Comparison of ENCODE assay signal across 23 cellular contexts in genomic region chr10:50572017-50572491, GRCh38.
"Had no signal": no experiment of that assay in that cellular context is flagged by ENCODE, and none has a peak within 500 bp of the region (broad histone marks: within the 10 kb centered on the region; RNA-seq: fewer than 3 reads in every experiment).

No MANE protein-coding gene starts in this region.

- H3K36me3 ChIP-seq: adrenal gland, esophagus muscularis mucosa, gastroesophageal sphincter, heart left ventricle, tibial artery, uterus had no signal

- H3K36me3 Mint-ChIP-seq: activated naive CD4-positive, alpha-beta T cell treated with anti-CD3 and anti-CD28 coated beads, Interleukin-2, amount 50 U/mL, for 72 hours had no signal

- ATAC-seq: activated naive CD4-positive, alpha-beta T cell treated with anti-CD3 and anti-CD28 coated beads, Interleukin-2, amount 50 U/mL, for 72 hours; gastroesophageal sphincter; heart left ventricle; left ventricle myocardium superior; naive thymus-derived CD8-positive, alpha-beta T cell had no signal

- H3K4me3 ChIP-seq: adrenal gland, esophagus muscularis mucosa, gastroesophageal sphincter, heart left ventricle, tibial artery, uterus had no signal

- H3K9me3 ChIP-seq: adrenal gland, esophagus muscularis mucosa, gastroesophageal sphincter, tibial artery, uterus had no signal

- H3K27me3 Mint-ChIP-seq: naive thymus-derived CD8-positive, alpha-beta T cell had no signal

- H3K27me3 ChIP-seq: adrenal gland, esophagus muscularis mucosa, gastroesophageal sphincter, heart left ventricle, tibial artery, uterus had no signal

- H3K9me3 Mint-ChIP-seq: immature natural killer cell; naive thymus-derived CD8-positive, alpha-beta T cell had no signal

- H3K27ac Mint-ChIP-seq: activated naive CD4-positive, alpha-beta T cell treated with anti-CD3 and anti-CD28 coated beads, Interleukin-2, amount 50 U/mL, for 72 hours had no signal

- H3K4me3 Mint-ChIP-seq: immature natural killer cell; naive thymus-derived CD8-positive, alpha-beta T cell had no signal

- H3K27ac ChIP-seq: adrenal gland, esophagus muscularis mucosa, gastroesophageal sphincter, heart left ventricle, parathyroid adenoma, tibial artery, uterus had no signal

- DNase-seq: activated CD4-positive, alpha-beta T cell treated with anti-CD3 and anti-CD28 coated beads for 1 hour; activated CD4-positive, alpha-beta T cell treated with anti-CD3 and anti-CD28 coated beads, Interleukin-2, amount 50 U/mL, for 4 hours; activated gamma-delta T cell; adrenal gland; cerebellar nuclear complex; effector CD8-positive, alpha-beta T cell; heart left ventricle; immature natural killer cell; kidney glomerular epithelial cell; left ventricle myocardium superior; mesenchymal stem cell; naive thymus-derived CD8-positive, alpha-beta T cell; stimulated activated CD4-positive, alpha-beta T cell treated with anti-CD3 and anti-CD28 coated beads, Interleukin-12 subunit alpha, Interleukin-12 subunit beta, amount 100 ng/mL, for 4 hours; stimulated activated CD4-positive, alpha-beta T cell treated with anti-CD3 and anti-CD28 coated beads, Interleukin-1b, Interleukin-23, amount 100 ng/mL, for 48 hours; stimulated activated CD8-positive, alpha-beta memory T cell treated with anti-CD3 and anti-CD28 coated beads, Interleukin-4, amount 100 ng/mL, for 48 hours; stimulated activated naive CD4-positive, alpha-beta T cell treated with Interleukin-2 at 50 U/mL for 16 hours; T1000; tibial artery; uterus had no signal

- H3K4me1 ChIP-seq: uterus had no signal

- H3K9ac ChIP-seq: parathyroid adenoma had no signal
